1 cellular context compared by ENCODE assay signal in genomic region chr5:175749591-175749990, GRCh38.
TF ChIP-seq lines count a peak whose summit lies in the region.

No MANE protein-coding gene starts in this region.

TF ChIP-seq in IMR-90, 13 proteins besides CTCF, POLR2A, EP300 and RAD21:
- TF ChIP-seq MAFK (IDR thresholded peaks at IDR 0.05; ENCODE audit: low read depth, low read length) (no peak), SMC3 (IDR thresholded peaks at IDR 0.05; ENCODE audit: low read depth, low read length) (no peak), RCOR1 (IDR thresholded peaks at IDR 0.05; ENCODE audit: insufficient replicate concordance, low read length) (no peak), MAZ (IDR thresholded peaks at IDR 0.05; ENCODE audit: borderline replicate concordance, low read depth, low read length) (no peak), CHD1 (IDR thresholded peaks at IDR 0.05; ENCODE audit: low read depth, low read length) (no peak), CEBPB (IDR thresholded peaks at IDR 0.05; ENCODE audit: low read depth, low read length) (no peak), RFX5 (IDR thresholded peaks at IDR 0.05; ENCODE audit: low read depth, low read length) (no peak), FOS (IDR thresholded peaks at IDR 0.05; ENCODE audit: low read depth, low read length) (no peak), NFE2L2 (IDR thresholded peaks at IDR 0.05; ENCODE audit: low read depth, low read length) (no peak), MXI1 (IDR thresholded peaks at IDR 0.05; ENCODE audit: borderline replicate concordance, low read depth, low read length) (no peak), BHLHE40 (IDR thresholded peaks at IDR 0.05; ENCODE audit: low read depth, low read length) (no peak)
- TF ChIP-seq, protein P1, sequence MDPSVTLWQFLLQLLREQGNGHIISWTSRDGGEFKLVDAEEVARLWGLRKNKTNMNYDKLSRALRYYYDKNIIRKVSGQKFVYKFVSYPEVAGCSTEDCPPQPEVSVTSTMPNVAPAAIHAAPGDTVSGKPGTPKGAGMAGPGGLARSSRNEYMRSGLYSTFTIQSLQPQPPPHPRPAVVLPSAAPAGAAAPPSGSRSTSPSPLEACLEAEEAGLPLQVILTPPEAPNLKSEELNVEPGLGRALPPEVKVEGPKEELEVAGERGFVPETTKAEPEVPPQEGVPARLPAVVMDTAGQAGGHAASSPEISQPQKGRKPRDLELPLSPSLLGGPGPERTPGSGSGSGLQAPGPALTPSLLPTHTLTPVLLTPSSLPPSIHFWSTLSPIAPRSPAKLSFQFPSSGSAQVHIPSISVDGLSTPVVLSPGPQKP (IDR thresholded peaks at IDR 0.05; ENCODE audit: borderline replicate concordance, low read depth, low read length): no peak
- TF ChIP-seq, protein P2, sequence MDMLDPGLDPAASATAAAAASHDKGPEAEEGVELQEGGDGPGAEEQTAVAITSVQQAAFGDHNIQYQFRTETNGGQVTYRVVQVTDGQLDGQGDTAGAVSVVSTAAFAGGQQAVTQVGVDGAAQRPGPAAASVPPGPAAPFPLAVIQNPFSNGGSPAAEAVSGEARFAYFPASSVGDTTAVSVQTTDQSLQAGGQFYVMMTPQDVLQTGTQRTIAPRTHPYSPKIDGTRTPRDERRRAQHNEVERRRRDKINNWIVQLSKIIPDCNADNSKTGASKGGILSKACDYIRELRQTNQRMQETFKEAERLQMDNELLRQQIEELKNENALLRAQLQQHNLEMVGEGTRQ (IDR thresholded peaks at IDR 0.05; ENCODE audit: low read depth, low read length): no peak
TF ChIP-seq in IMR-90: peak in this region for 0.
